8 cellular contexts compared by ENCODE assay signal in genomic region chr17:40318835-40319332, GRCh38. TPM values are rescaled to one million over a fixed set of nuclear protein-coding genes. Genes with fewer than 3 reads are reported as not detected.
DNase-seq lines count a peak whose midpoint lies in the region.

No MANE protein-coding gene starts in this region.

- H3K27ac ChIP-seq in SJSA1 (peak overlapping the region; percentile 91), esophagus (ENCODE audit: low read depth in 2 of 2, low read length in 1 of 2) (peak overlapping the region; percentile 50 to 56)

- H3K27me3 ChIP-seq in SJSA1 (replicated peaks) (no peaks in the 10 kb centered on the region), esophagus (ENCODE audit: control insufficient read depth in 1 of 2, insufficient read depth in 2 of 2, low read length in 2 of 2) (no peaks in the 10 kb centered on the region)

- H3K4me3 ChIP-seq in GM08714 (ENCODE audit: low read length) (peak overlapping the region; percentile 79), SJSA1 (peak overlapping the region; percentile 95), esophagus (ENCODE audit: low read depth in 1 of 2, low read length in 2 of 2) (peak overlapping the region; percentile 56 to 67)

- H3K36me3 ChIP-seq in SJSA1 (peaks cover 23% of the 10 kb centered on the region), esophagus (ENCODE audit: control insufficient read depth in 2 of 2, insufficient read depth in 2 of 2, low read length in 1 of 2) (no peaks in the 10 kb centered on the region)

- H3K9me3 ChIP-seq in SJSA1 (replicated peaks) (peaks cover 2% of the 10 kb centered on the region; the same call in 1 of the 2 replicates), esophagus (ENCODE audit: control insufficient read depth in 2 of 2, insufficient read depth in 1 of 2, low read depth in 1 of 2, low read length in 1 of 2) (no peaks in the 10 kb centered on the region)

- DNase-seq in SJSA1 (ENCODE audit: low read depth in 1 of 2, low spot score in 2 of 2) = no peak
- peak; percentile 78 for DNase-seq in posterior vena cava (ENCODE audit: low spot score)
- no peak for DNase-seq in COR-L47 (lab: John Stamatoyannopoulos, UW)
- DNase-seq in hepatic stellate cell (ENCODE audit: low spot score) = no peak
- DNase-seq in DMS79 treated with DMSO at 0.1 percent for 48 hours (lab: John Stamatoyannopoulos, UW) = no peak
- DNase-seq in NCI-H446 (lab: John Stamatoyannopoulos, UW) = no peak

- intact Hi-C loops in posterior vena cava (cut with DNase I) = loop anchor here in 1 of 2 donors (10.0 kb wide), 1 partner anchor 96 kb away; the partner anchor contains the start of gene TOP2A

- H3K4me1 ChIP-seq in SJSA1 (replicated peaks) = peaks cover 81% of the 10 kb centered on the region
- peaks cover 27 to 64% of the 10 kb centered on the region in 2 donors for H3K4me1 ChIP-seq in esophagus (ENCODE audit: control insufficient read depth in 2 of 2, insufficient read depth in 2 of 2, low read length in 1 of 2)

- WGBS in esophagus, 2 donors = 4 to 6% methylated on average over 13 of the region's 13 CpGs

RNA-seq across cellular contexts. Expression of gene RARA, which starts 9.9 kb away (rescaled TPM):
- 30.7 and 38.5 TPM in 2 replicates for total RNA-seq in SJSA1 (2014; rRNA removed; shearing (Covaris generic))
- polyA plus RNA-seq in esophagus = 1 to 10 TPM; 5.2 to 6.6 TPM
- total RNA-seq in posterior vena cava = 10 to 100 TPM; 47.5 to 54.5 TPM

RNA-seq across cellular contexts. Expression of gene CDC6, which starts 31.2 kb away (rescaled TPM):
- total RNA-seq in SJSA1 (2014; rRNA removed; shearing (Covaris generic)) = 95.8 and 97.8 TPM in 2 replicates
- polyA plus RNA-seq in esophagus = 1 to 10 TPM; 5.1 to 7.5 TPM
- total RNA-seq in posterior vena cava = 1 to 10 TPM; 1.4 to 2.5 TPM

RNA-seq across cellular contexts. Expression of gene GJD3, which starts 45.7 kb away (rescaled TPM):
- total RNA-seq in SJSA1 (2014; rRNA removed; shearing (Covaris generic)) = not detected in 2 replicates
- polyA plus RNA-seq in esophagus = 1 to 10 TPM in 1 of 2 donors, under 1 TPM in 1; 0.68 to 1.0 TPM
- total RNA-seq in posterior vena cava = under 1 TPM; 0.79 to 1.00 TPM

Comparison
In these comparisons a context has a peak if more than half of its experiments do, and no peak if none do; other contexts are left out.
1. RNA of gene CDC6, which starts 31.2 kb away (total RNA-seq): 95.8 to 97.8 TPM in SJSA1; 1.4 to 2.5 TPM in posterior vena cava; every median in the first group is over 10 times any median in the second.
2. Peak in every context shown above with its lines, with median percentiles within 50 percentile points of each other: H3K4me3 ChIP-seq.